In the genomic region with DNA sequence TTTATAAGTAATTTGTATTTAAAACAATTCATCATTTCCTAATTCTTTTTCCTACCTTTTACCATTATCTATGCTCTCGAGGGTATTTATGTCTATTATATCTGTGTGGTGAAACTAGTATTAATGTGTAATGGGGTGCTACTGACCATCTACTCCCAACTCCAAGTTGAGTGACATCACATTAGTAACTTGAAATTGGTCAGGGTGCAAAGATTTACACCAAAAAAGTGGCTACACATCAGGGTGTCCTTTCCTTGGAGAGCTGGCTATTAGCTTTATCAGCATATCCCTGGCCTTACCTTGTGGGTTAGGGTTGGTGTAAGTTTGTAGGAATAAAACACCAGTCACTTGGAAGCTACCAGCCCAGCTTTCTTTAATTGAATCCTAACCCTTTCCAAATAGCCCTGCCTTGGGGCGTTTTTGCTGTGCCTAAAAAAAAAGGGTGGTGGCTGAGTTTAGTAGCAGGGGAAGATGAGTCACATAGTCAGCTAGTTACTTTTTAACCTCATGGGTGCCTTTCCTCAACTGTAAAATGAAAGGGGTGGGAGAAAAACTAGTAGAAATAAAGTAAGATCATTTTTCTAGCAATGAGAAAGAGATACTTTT, we compare ENCODE assay signal across 8 cellular contexts. TPM values are rescaled to one million over a fixed set of nuclear protein-coding genes. Genes with fewer than 3 reads are reported as not detected.
DNase-seq lines count a peak whose midpoint lies in the region; ATAC-seq, FAIRE-seq and TF ChIP-seq lines count a peak whose summit lies in the region.

No MANE protein-coding gene starts in this region.

- peaks cover 0 to 19% (median 0%) of the 10 kb centered on the region in 3 donors for H3K36me3 ChIP-seq in esophagus squamous epithelium

- H3K27me3 Mint-ChIP-seq in glutamatergic neuron (ENCODE audit: unreplicated experiment): no peaks in the 10 kb centered on the region

- no peak for TF ChIP-seq POLR2A in esophagus squamous epithelium (IDR thresholded peaks at IDR 0.05)

- 27% methylated on average over 2 of the region's 2 CpGs for WGBS in esophagus squamous epithelium, 2 donors

- no peak overlapping the region for H3K4me3 Mint-ChIP-seq in glutamatergic neuron (ENCODE audit: unreplicated experiment)

- H3K4me1 Mint-ChIP-seq in glutamatergic neuron (ENCODE audit: low read depth, unreplicated experiment): no peaks in the 10 kb centered on the region

- H3K9me3 ChIP-seq in esophagus squamous epithelium: no peaks in the 10 kb centered on the region

- DNase-seq in GM19239 (ENCODE audit: insufficient read length, low spot score) (no peak), NCI-H69 (lab: John Stamatoyannopoulos, UW) (peak; percentile 37), esophagus squamous epithelium (lab: John Stamatoyannopoulos, UW) (no peak), sciatic nerve (ENCODE audit: low spot score) (no peak), glutamatergic neuron (no peak), NCI-H82 treated with DMSO at 0.1 percent for 48 hours (lab: John Stamatoyannopoulos, UW; ENCODE audit: unreplicated experiment) (no peak), NCI-H146 (lab: John Stamatoyannopoulos, UW) (no peak)

- H3K27ac ChIP-seq in esophagus squamous epithelium: peak overlapping the region; percentile 8 to 77 (median 54)

- no peak overlapping the region for H3K4me3 ChIP-seq in esophagus squamous epithelium

- H3K27me3 ChIP-seq in esophagus squamous epithelium: no peaks in the 10 kb centered on the region

- no peaks in the 10 kb centered on the region for H3K9me3 Mint-ChIP-seq in glutamatergic neuron (ENCODE audit: unreplicated experiment)

- intact Hi-C loops in esophagus squamous epithelium (cut with DNase I) (no loop called here), sciatic nerve (cut with DNase I) (no loop called here)

- peak; percentile 75 for ATAC-seq in sciatic nerve
- ATAC-seq in GM21717 (IDR thresholded peaks at IDR 0.05; ENCODE audit: unreplicated experiment): no peak

- no peaks in the 10 kb centered on the region for H3K36me3 Mint-ChIP-seq in glutamatergic neuron (ENCODE audit: unreplicated experiment)

- FAIRE-seq in GM19239 (lab: Jason Lieb, UNC): peak; percentile 85

- peaks cover 21 to 56% (median 27%) of the 10 kb centered on the region in 3 donors for H3K4me1 ChIP-seq in esophagus squamous epithelium

- no peak overlapping the region for H3K27ac Mint-ChIP-seq in glutamatergic neuron (ENCODE audit: unreplicated experiment)

- TF ChIP-seq CTCF in esophagus squamous epithelium (IDR thresholded peaks at IDR 0.05) (no peak), glutamatergic neuron (IDR thresholded peaks at IDR 0.05; ENCODE audit: partially characterized antibody, unreplicated experiment) (no peak)

RNA-seq across cellular contexts. Expression of a gene that starts 14.0 kb away (rescaled TPM):
- total RNA-seq in esophagus squamous epithelium (10 to 100 TPM; 24.8 to 66.4 (median 43.6) TPM), sciatic nerve (117 TPM), glutamatergic neuron (ENCODE audit: unreplicated experiment) (3.1 TPM)
